In the genomic region with DNA sequence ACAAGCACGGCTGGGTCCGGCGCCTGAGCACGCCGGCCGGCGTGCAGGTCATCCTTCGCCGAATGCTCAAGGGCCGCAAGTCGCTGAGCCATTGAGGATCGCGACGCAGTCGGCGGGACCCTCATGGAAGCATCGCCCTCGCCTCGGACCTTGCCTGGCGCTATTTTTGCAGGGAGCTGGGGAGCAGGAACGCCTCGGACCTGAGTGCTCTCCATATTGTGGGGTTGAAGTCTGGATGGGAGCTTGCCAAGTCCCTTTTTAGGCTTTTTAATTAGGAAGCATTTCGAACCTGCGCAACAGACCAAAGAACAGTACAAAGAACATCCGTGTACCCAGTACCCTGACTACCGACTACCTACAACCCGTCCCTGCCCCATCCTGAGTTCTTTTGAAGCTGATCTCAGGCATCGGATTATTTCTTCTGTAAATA, we compare ENCODE assay signal across 1 cellular context.
TF ChIP-seq lines count a peak whose summit lies in the region.

No MANE protein-coding gene starts in this region.

TF ChIP-seq in liver, 16 proteins besides CTCF, POLR2A, EP300 and RAD21 (continued from another document):
- TF ChIP-seq, protein P1, sequence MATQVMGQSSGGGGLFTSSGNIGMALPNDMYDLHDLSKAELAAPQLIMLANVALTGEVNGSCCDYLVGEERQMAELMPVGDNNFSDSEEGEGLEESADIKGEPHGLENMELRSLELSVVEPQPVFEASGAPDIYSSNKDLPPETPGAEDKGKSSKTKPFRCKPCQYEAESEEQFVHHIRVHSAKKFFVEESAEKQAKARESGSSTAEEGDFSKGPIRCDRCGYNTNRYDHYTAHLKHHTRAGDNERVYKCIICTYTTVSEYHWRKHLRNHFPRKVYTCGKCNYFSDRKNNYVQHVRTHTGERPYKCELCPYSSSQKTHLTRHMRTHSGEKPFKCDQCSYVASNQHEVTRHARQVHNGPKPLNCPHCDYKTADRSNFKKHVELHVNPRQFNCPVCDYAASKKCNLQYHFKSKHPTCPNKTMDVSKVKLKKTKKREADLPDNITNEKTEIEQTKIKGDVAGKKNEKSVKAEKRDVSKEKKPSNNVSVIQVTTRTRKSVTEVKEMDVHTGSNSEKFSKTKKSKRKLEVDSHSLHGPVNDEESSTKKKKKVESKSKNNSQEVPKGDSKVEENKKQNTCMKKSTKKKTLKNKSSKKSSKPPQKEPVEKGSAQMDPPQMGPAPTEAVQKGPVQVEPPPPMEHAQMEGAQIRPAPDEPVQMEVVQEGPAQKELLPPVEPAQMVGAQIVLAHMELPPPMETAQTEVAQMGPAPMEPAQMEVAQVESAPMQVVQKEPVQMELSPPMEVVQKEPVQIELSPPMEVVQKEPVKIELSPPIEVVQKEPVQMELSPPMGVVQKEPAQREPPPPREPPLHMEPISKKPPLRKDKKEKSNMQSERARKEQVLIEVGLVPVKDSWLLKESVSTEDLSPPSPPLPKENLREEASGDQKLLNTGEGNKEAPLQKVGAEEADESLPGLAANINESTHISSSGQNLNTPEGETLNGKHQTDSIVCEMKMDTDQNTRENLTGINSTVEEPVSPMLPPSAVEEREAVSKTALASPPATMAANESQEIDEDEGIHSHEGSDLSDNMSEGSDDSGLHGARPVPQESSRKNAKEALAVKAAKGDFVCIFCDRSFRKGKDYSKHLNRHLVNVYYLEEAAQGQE (IDR thresholded peaks at IDR 0.05) = peak; percentile 60
- no peak for TF ChIP-seq FOXA2 (IDR thresholded peaks at IDR 0.05)
- TF ChIP-seq, protein P2, sequence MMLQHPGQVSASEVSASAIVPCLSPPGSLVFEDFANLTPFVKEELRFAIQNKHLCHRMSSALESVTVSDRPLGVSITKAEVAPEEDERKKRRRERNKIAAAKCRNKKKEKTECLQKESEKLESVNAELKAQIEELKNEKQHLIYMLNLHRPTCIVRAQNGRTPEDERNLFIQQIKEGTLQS (IDR thresholded peaks at IDR 0.05) = no peak
